Comparison of ENCODE assay signal across 29 cellular contexts in genomic region chr12:130959632-130960031, GRCh38. TPM values are rescaled to one million over a fixed set of nuclear protein-coding genes. Genes with fewer than 3 reads are reported as not detected.
"Had no signal": no experiment of that assay in that cellular context is flagged by ENCODE, and none has a peak within 500 bp of the region (broad histone marks: within the 10 kb centered on the region; RNA-seq: fewer than 3 reads in every experiment).

No MANE protein-coding gene starts in this region.

- FAIRE-seq: bronchial epithelial cell had no signal

- ATAC-seq: activated naive CD8-positive, alpha-beta T cell treated with anti-CD3 and anti-CD28 coated beads, Interleukin-2, amount 50 U/mL, for 24 hours; activated T-cell treated with anti-CD3 and anti-CD28 coated beads, Interleukin-2, amount 50 U/mL, for 4 hours; Panc1; SK-N-SH treated with all-trans-retinoic acid at 6 μM for 48 hours; T-cell; T-helper 17 cell had no signal

- H3K27ac ChIP-seq: VCaP had no signal

- DNase-seq: activated B cell treated with CpG ODN at 0.5 μM for 24 hours; activated CD4-positive, alpha-beta memory T cell treated with anti-CD3 and anti-CD28 coated beads for 36 hours; activated CD4-positive, alpha-beta T cell treated with anti-CD3 and anti-CD28 coated beads for 4 hours; activated CD4-positive, alpha-beta T cell treated with anti-CD3 and anti-CD28 coated beads, Interleukin-2, amount 50 U/mL, for 1 hour; activated CD4-positive, CD25-positive, alpha-beta regulatory T cell treated with anti-CD3 and anti-CD28 coated beads, Interleukin-2, amount 50 U/mL, for 72 hours; activated CD8-positive, alpha-beta memory T cell treated with anti-CD3 and anti-CD28 coated beads, Interleukin-2, amount 50 U/mL, for 4 hours; activated effector memory CD4-positive, alpha-beta T cell treated with Interleukin-2 at 50 U/mL for 16 hours; activated naive CD4-positive, alpha-beta T cell treated with anti-CD3 and anti-CD28 coated beads, Interleukin-2, amount 10 ng/mL, durations not matched to agents 7 days and 5 days; activated naive CD8-positive, alpha-beta T cell treated with anti-CD3 and anti-CD28 coated beads, Interleukin-2, amount 50 U/mL, for 24 hours; activated T-cell treated with anti-CD3 and anti-CD28 coated beads for 4 hours; activated T-cell treated with anti-CD3 and anti-CD28 coated beads, Interleukin-2, amount 50 U/mL, for 4 hours; anterior cingulate cortex; Karpas-422; KBM-7; NCI-H1105; NCI-H1417 treated with DMSO at 0.1 percent for 48 hours; NCI-H187 treated with DMSO at 0.1 percent for 48 hours; NCI-H2081; NCI-H226; NCI-H524 treated with DMSO at 0.1 percent for 48 hours; RPMI8226; SIG-M5; T-cell; T-helper 17 cell; T-helper 9 cell had no signal

RNA-seq across cellular contexts. Expression of gene ADGRD1, which starts 5.9 kb away (rescaled TPM):
- total RNA-seq: bronchial epithelial cell had no signal
